In the genomic region with DNA sequence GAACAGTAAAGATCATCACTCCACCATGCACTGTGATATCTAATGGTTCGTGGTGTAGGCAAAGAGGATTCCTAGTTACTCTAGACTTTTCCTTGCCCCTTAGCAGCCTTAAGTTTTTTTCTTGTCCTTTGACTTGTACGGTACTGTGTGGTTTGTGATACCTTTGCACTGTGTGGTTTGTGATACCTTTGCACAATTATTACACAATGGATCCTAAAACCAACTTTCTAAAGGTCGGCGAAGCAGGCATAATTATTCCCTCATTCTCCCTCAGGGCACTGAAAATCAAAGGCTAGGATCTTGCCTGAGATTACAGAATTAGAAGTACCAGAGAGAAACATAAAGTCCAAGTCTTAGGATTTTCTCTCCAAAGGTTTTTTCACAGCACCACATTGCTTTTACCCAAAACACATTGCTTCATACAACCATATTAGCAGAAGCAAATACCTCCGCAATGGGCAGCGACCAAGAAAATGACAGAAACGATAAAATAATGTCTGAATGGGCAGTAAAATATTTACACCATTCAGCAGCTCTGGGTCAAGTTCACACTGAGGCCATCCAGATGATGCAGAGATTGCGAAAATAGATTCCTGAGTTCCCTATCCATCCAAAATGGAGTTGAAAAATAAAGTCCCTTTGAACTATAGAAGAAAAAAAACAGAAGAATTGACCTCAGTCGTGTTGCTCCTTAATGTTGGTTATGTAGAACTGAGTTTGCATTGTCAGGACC, we compare ENCODE assay signal across 31 cellular contexts.
DNase-seq lines count a peak whose midpoint lies in the region; ATAC-seq and TF ChIP-seq lines count a peak whose summit lies in the region.
"Had no signal": no experiment of that assay in that cellular context is flagged by ENCODE, and none has a peak within 500 bp of the region (broad histone marks: within the 10 kb centered on the region; RNA-seq: fewer than 3 reads in every experiment).

No MANE protein-coding gene starts in this region.

- peaks cover 0 to 2% of the 10 kb centered on the region in 2 donors for H3K27me3 Mint-ChIP-seq in CD8-positive, alpha-beta memory T cell
- H3K27me3 Mint-ChIP-seq: activated T-cell treated with anti-CD3 and anti-CD28 coated beads, Interleukin-2, amount 50 U/mL, for 24 hours; dendritic cell treated with granulocyte-macrophage colony-stimulating factor and Interleukin-4, amounts not matched to agents 40 ng/mL and 50 ng/mL, for 4 days had no signal

- peak overlapping the region in 3 of 4 donors; percentile 53 to 71 (median 65) for H3K27ac ChIP-seq in gastroesophageal sphincter
- H3K27ac ChIP-seq in upper lobe of right lung, result peak overlapping the region; percentile 40
- H3K27ac ChIP-seq in CD8-positive, alpha-beta memory T cell (ENCODE audit: low read depth, low read length), result no peak overlapping the region
- no peak overlapping the region for H3K27ac ChIP-seq in ascending aorta
- H3K27ac ChIP-seq: gastrocnemius medialis, left ventricle myocardium inferior, pancreas, testis had no signal

- no peak for TF ChIP-seq EP300 in gastroesophageal sphincter (IDR thresholded peaks at IDR 0.05)

- CTCF ChIA-PET in CD8-positive, alpha-beta memory T cell (lab: Charles Lee), result no interaction called here

- POLR2A ChIA-PET in CD8-positive, alpha-beta memory T cell (lab: Charles Lee), result no interaction called here

- no peaks in the 10 kb centered on the region for H3K9me3 Mint-ChIP-seq in CD8-positive, alpha-beta memory T cell
- H3K9me3 Mint-ChIP-seq: activated T-cell treated with anti-CD3 and anti-CD28 coated beads, Interleukin-2, amount 50 U/mL, for 24 hours; dendritic cell treated with granulocyte-macrophage colony-stimulating factor and Interleukin-4, amounts not matched to agents 40 ng/mL and 50 ng/mL, for 4 days; nephron progenitor cell had no signal

- no peaks in the 10 kb centered on the region for H3K36me3 Mint-ChIP-seq in CD8-positive, alpha-beta memory T cell
- H3K36me3 Mint-ChIP-seq: immature natural killer cell had no signal

- H3K4me3 Mint-ChIP-seq in CD8-positive, alpha-beta memory T cell, result no peak overlapping the region
- H3K4me3 Mint-ChIP-seq: activated T-cell treated with anti-CD3 and anti-CD28 coated beads, Interleukin-2, amount 50 U/mL, for 24 hours; dendritic cell treated with granulocyte-macrophage colony-stimulating factor and Interleukin-4, amounts not matched to agents 40 ng/mL and 50 ng/mL, for 4 days; immature natural killer cell; nephron progenitor cell had no signal

- no peaks in the 10 kb centered on the region for H3K27me3 ChIP-seq in gastroesophageal sphincter
- H3K27me3 ChIP-seq in upper lobe of right lung, result no peaks in the 10 kb centered on the region
- H3K27me3 ChIP-seq in CD8-positive, alpha-beta memory T cell (ENCODE audit: insufficient read depth, low read length, poor library complexity, severe bottlenecking), result no peaks in the 10 kb centered on the region
- H3K27me3 ChIP-seq in ascending aorta, result no peaks in the 10 kb centered on the region
- H3K27me3 ChIP-seq: BE2C, gastrocnemius medialis, pancreas, right atrium auricular region, testis had no signal

- no peaks in the 10 kb centered on the region for H3K4me1 Mint-ChIP-seq in CD8-positive, alpha-beta memory T cell
- H3K4me1 Mint-ChIP-seq: immature natural killer cell, nephron progenitor cell had no signal

- intact Hi-C loops in upper lobe of right lung (cut with DNase I), result no loop called here
- intact Hi-C loops in ascending aorta (cut with DNase I), result no loop called here

- H3K36me3 ChIP-seq in gastroesophageal sphincter (no peaks in the 10 kb centered on the region), upper lobe of right lung (no peaks in the 10 kb centered on the region), ascending aorta (no peaks in the 10 kb centered on the region)
- H3K36me3 ChIP-seq in CD8-positive, alpha-beta memory T cell (ENCODE audit: insufficient read depth, low read length), result no peaks in the 10 kb centered on the region
- H3K36me3 ChIP-seq: BE2C, gastrocnemius medialis, left ventricle myocardium inferior, pancreas, right atrium auricular region had no signal

- no peak for TF ChIP-seq POLR2A in gastroesophageal sphincter (IDR thresholded peaks at IDR 0.05)

- H3K4me1 ChIP-seq in gastroesophageal sphincter, result peaks cover 10 to 32% (median 10%) of the 10 kb centered on the region in 3 donors
- peaks cover 12% of the 10 kb centered on the region for H3K4me1 ChIP-seq in upper lobe of right lung
- H3K4me1 ChIP-seq in CD8-positive, alpha-beta memory T cell (ENCODE audit: insufficient read depth, low read length), result no peaks in the 10 kb centered on the region
- peaks cover 0 to 4% of the 10 kb centered on the region in 2 donors for H3K4me1 ChIP-seq in ascending aorta
- H3K4me1 ChIP-seq: gastrocnemius medialis, pancreas, testis had no signal

- no peak overlapping the region for H3K27ac Mint-ChIP-seq in CD8-positive, alpha-beta memory T cell
- H3K27ac Mint-ChIP-seq: activated T-cell treated with anti-CD3 and anti-CD28 coated beads, Interleukin-2, amount 50 U/mL, for 24 hours; dendritic cell treated with granulocyte-macrophage colony-stimulating factor and Interleukin-4, amounts not matched to agents 40 ng/mL and 50 ng/mL, for 4 days; immature natural killer cell; nephron progenitor cell had no signal

- ATAC-seq in gastroesophageal sphincter (peak; percentile 86), upper lobe of right lung (no peak)
- ATAC-seq: gastrocnemius medialis, K562, mucosa of descending colon had no signal

- peak; percentile 26 for DNase-seq in GM04503 (ENCODE audit: low read depth)
- peak; percentile 34 to 71 for DNase-seq in cardiac fibroblast (ENCODE audit: low read depth in 2 of 2)
- DNase-seq in upper lobe of right lung, result no peak
- no peak for DNase-seq in OCI-M1 (lab: John Stamatoyannopoulos, UW)
- DNase-seq in CD8-positive, alpha-beta memory T cell, result no peak
- no peak for DNase-seq in ascending aorta (ENCODE audit: low spot score in 2 of 2)
- DNase-seq: activated CD4-positive, alpha-beta T cell treated with anti-CD3 and anti-CD28 coated beads for 4 hours; activated T-cell treated with anti-CD3 and anti-CD28 coated beads, Interleukin-2, amount 50 U/mL, for 24 hours; amniotic stem cell; BE2C; caudate nucleus; COR-L47; DND-41; gastrocnemius medialis; hippocampal formation; immature natural killer cell; left ventricle myocardium inferior; MM.1S; mucosa of descending colon; NCI-H1436 treated with DMSO at 0.1 percent for 48 hours; NCI-H2107; NCI-H446; NCI-H82; nephron progenitor cell; pancreas; stimulated activated naive CD4-positive, alpha-beta T cell treated with Interleukin-2 at 50 U/mL for 16 hours; testis had no signal

- H3K9me3 ChIP-seq in gastroesophageal sphincter (no peaks in the 10 kb centered on the region), upper lobe of right lung (no peaks in the 10 kb centered on the region), ascending aorta (no peaks in the 10 kb centered on the region)
- H3K9me3 ChIP-seq in CD8-positive, alpha-beta memory T cell (ENCODE audit: low read length), result no peaks in the 10 kb centered on the region
- H3K9me3 ChIP-seq: BE2C, gastrocnemius medialis, left ventricle myocardium inferior, mucosa of descending colon, pancreas, right atrium auricular region, testis had no signal

- TF ChIP-seq CTCF in cardiac fibroblast (IDR thresholded peaks at IDR 0.05; ENCODE audit: low read depth, low read length) (no peak), gastroesophageal sphincter (IDR thresholded peaks at IDR 0.05) (no peak), upper lobe of right lung (IDR thresholded peaks at IDR 0.05) (no peak), ascending aorta (IDR thresholded peaks at IDR 0.05) (no peak)

- H3K4me3 ChIP-seq in cardiac fibroblast (replicated peaks in 1 of 2; ENCODE audit: low read depth in 2 of 2, low read length in 2 of 2) (no peak overlapping the region), gastroesophageal sphincter (no peak overlapping the region), upper lobe of right lung (no peak overlapping the region), ascending aorta (no peak overlapping the region)
- no peak overlapping the region for H3K4me3 ChIP-seq in CD8-positive, alpha-beta memory T cell (ENCODE audit: low read length)
- H3K4me3 ChIP-seq: gastrocnemius medialis, K562, left ventricle myocardium inferior, mucosa of descending colon, pancreas, right atrium auricular region, testis had no signal

- WGBS in gastroesophageal sphincter (ENCODE audit: low coverage in 1 of 2), 2 donors, result 54 to 69% methylated on average over 8 to 9 of the region's 9 CpGs

Comparison
In these comparisons a context has a peak if more than half of its experiments do, and no peak if none do; other contexts are left out.
1. DNase-seq: peak in GM04503 (single experiment) and cardiac fibroblast (2 of 2); none in upper lobe of right lung (single experiment), OCI-M1 (single experiment), CD8-positive, alpha-beta memory T cell (0 of 5) and ascending aorta (0 of 2).
2. H3K27ac ChIP-seq: peak in gastroesophageal sphincter (3 of 4) and upper lobe of right lung (single experiment); none in CD8-positive, alpha-beta memory T cell (single experiment) and ascending aorta (0 of 2).